8 cellular contexts compared by ENCODE assay signal in genomic region chr20:4999788-5000187, GRCh38. TPM values are rescaled to one million over a fixed set of nuclear protein-coding genes. Genes with fewer than 3 reads are reported as not detected.
A peak's percentile ranks its signal among the peaks of the same experiment; 100 is the strongest.
DNase-seq lines count a peak whose midpoint lies in the region; ATAC-seq and TF ChIP-seq lines count a peak whose summit lies in the region.

No MANE protein-coding gene starts in this region.

- no peaks in the 10 kb centered on the region for H3K9me2 ChIP-seq in PC-3 (replicated peaks; ENCODE audit: low read length)

- no peak for TF ChIP-seq EP300 in suprapubic skin (IDR thresholded peaks at IDR 0.05)

- no TSS peak for BruUV-seq in PC-3 (replicated peaks; lab: Mats Ljungman, UMichigan)

- H3K27me3 ChIP-seq in PC-3 (ENCODE audit: low read length) (no peaks in the 10 kb centered on the region), suprapubic skin (no peaks in the 10 kb centered on the region)

- CTCF ChIA-PET in activated CD8-positive, alpha-beta memory T cell treated with anti-CD3 and anti-CD28 coated beads, Interleukin-2, amount 10 ng/mL, durations not matched to agents 7 days and 5 days (lab: Charles Lee), result interaction anchor here (1.4 to 3.6 kb wide), 2 partner anchors 100 to 242 kb away, joined by 3 to 18 read pairs; no protein-coding TSS in a partner anchor
- CTCF ChIA-PET in PC-3 (lab: Charles Lee), result no interaction called here

- peak overlapping the region; percentile 97 for H3K4me2 ChIP-seq in PC-3 (ENCODE audit: low read length)

- no peaks in the 10 kb centered on the region for H3K9me3 ChIP-seq in PC-3 (ENCODE audit: low read length)
- no peaks in the 10 kb centered on the region for H3K9me3 ChIP-seq in suprapubic skin

- peaks cover 4% of the 10 kb centered on the region for H3K36me3 Mint-ChIP-seq in activated CD8-positive, alpha-beta memory T cell treated with anti-CD3 and anti-CD28 coated beads, Interleukin-2, amount 10 ng/mL, durations not matched to agents 7 days and 5 days

- H3K27ac ChIP-seq in PC-3 (ENCODE audit: low read length), result no peak overlapping the region
- H3K27ac ChIP-seq in suprapubic skin, result no peak overlapping the region

- no peak for TF ChIP-seq POLR2A in suprapubic skin (IDR thresholded peaks at IDR 0.05)

- H3K4me3 ChIP-seq in PC-3 (ENCODE audit: low read length) (peak overlapping the region; percentile 84), fibroblast of the aortic adventitia (ENCODE audit: low read depth, low read length) (peak overlapping the region; percentile 76), suprapubic skin (peak overlapping the region; percentile 89)

- ATAC-seq in activated CD8-positive, alpha-beta memory T cell treated with anti-CD3 and anti-CD28 coated beads, Interleukin-2, amount 10 ng/mL, durations not matched to agents 7 days and 5 days, result no peak
- ATAC-seq in PC-3 (no peak), HG02938 (IDR thresholded peaks at IDR 0.05; ENCODE audit: unreplicated experiment) (no peak), GM18867 (IDR thresholded peaks at IDR 0.05; ENCODE audit: unreplicated experiment) (no peak)

- no peaks in the 10 kb centered on the region for H3F3A ChIP-seq in PC-3 (ENCODE audit: low read length, unreplicated experiment)

- peaks cover 24% of the 10 kb centered on the region for H3K4me1 Mint-ChIP-seq in activated CD8-positive, alpha-beta memory T cell treated with anti-CD3 and anti-CD28 coated beads, Interleukin-2, amount 10 ng/mL, durations not matched to agents 7 days and 5 days

- WGBS in suprapubic skin, result 27% methylated on average over 1 of the region's 1 CpG

- H3K36me3 ChIP-seq in PC-3 (ENCODE audit: low read depth, low read length), result no peaks in the 10 kb centered on the region
- H3K36me3 ChIP-seq in suprapubic skin, result no peaks in the 10 kb centered on the region

- TF ChIP-seq CTCF in PC-3 (conservative IDR thresholded peaks at IDR 0.05; ENCODE audit: low read depth, low read length), result no peak
- no peak for TF ChIP-seq CTCF in fibroblast of the aortic adventitia (IDR thresholded peaks at IDR 0.05; ENCODE audit: insufficient read depth, low read length)
- TF ChIP-seq CTCF in suprapubic skin (IDR thresholded peaks at IDR 0.05), result no peak

- H3K9me3 Mint-ChIP-seq in activated CD8-positive, alpha-beta memory T cell treated with anti-CD3 and anti-CD28 coated beads, Interleukin-2, amount 10 ng/mL, durations not matched to agents 7 days and 5 days (ENCODE audit: low read depth), result no peaks in the 10 kb centered on the region

- H3K79me2 ChIP-seq in PC-3 (ENCODE audit: low read length), result peaks cover 60% of the 10 kb centered on the region

- H3K9ac ChIP-seq in PC-3 (ENCODE audit: low read length), result peak overlapping the region; percentile 79; the same call in 1 of the 2 replicates

- no peak for DNase-seq in activated CD8-positive, alpha-beta memory T cell treated with anti-CD3 and anti-CD28 coated beads, Interleukin-2, amount 10 ng/mL, durations not matched to agents 7 days and 5 days
- DNase-seq in activated CD8-positive, alpha-beta memory T cell treated with anti-CD3 and anti-CD28 coated beads, Interleukin-2, amount 50 U/mL, for 48 hours, result no peak
- DNase-seq in PC-3 (no peak), fibroblast of the aortic adventitia (ENCODE audit: low read depth) (no peak), suprapubic skin (ENCODE audit: low spot score in 2 of 2) (no peak), EL (no peak)

- H3K4me1 ChIP-seq in PC-3 (ENCODE audit: insufficient read depth, low read length) (peaks cover 13% of the 10 kb centered on the region), suprapubic skin (peaks cover 28% of the 10 kb centered on the region)

- H4K20me1 ChIP-seq in PC-3 (ENCODE audit: low read length), result peaks cover 14% of the 10 kb centered on the region; the same call in 1 of the 2 replicates

- H3K27me3 Mint-ChIP-seq in activated CD8-positive, alpha-beta memory T cell treated with anti-CD3 and anti-CD28 coated beads, Interleukin-2, amount 10 ng/mL, durations not matched to agents 7 days and 5 days, result peaks cover 8% of the 10 kb centered on the region

- H2AFZ ChIP-seq in PC-3 (ENCODE audit: low read length), result peak overlapping the region; percentile 48

- POLR2A ChIA-PET in PC-3 (lab: Charles Lee; ENCODE audit: unreplicated experiment), result no interaction called here

- peak overlapping the region; percentile 82 for H3K4me3 Mint-ChIP-seq in activated CD8-positive, alpha-beta memory T cell treated with anti-CD3 and anti-CD28 coated beads, Interleukin-2, amount 10 ng/mL, durations not matched to agents 7 days and 5 days

- no peak overlapping the region for H3K27ac Mint-ChIP-seq in activated CD8-positive, alpha-beta memory T cell treated with anti-CD3 and anti-CD28 coated beads, Interleukin-2, amount 10 ng/mL, durations not matched to agents 7 days and 5 days

- intact Hi-C loops in PC-3 (cut with micrococcal nuclease), result loop anchor here (1.0 kb wide), 1 partner anchor 101 kb away; no protein-coding TSS in a partner anchor

RNA-seq across cellular contexts. Expression of gene SLC23A2, which starts 1.5 kb away (rescaled TPM):
- total RNA-seq in activated CD8-positive, alpha-beta memory T cell treated with anti-CD3 and anti-CD28 coated beads, Interleukin-2, amount 10 ng/mL, durations not matched to agents 7 days and 5 days, result 10 to 100 TPM; 16.1 to 16.5 TPM
- total RNA-seq in PC-3 (2014; rRNA removed) (18.3 and 20.2 TPM in 2 replicates), fibroblast of the aortic adventitia (ENCODE audit: low replicate concordance) (8.9 and 24.6 TPM in 2 replicates), suprapubic skin (10 to 100 TPM; 10.5 to 29.0 (median 20.4) TPM)
